1 cellular context compared by ENCODE assay signal in genomic region chr4:169768385-169768784, GRCh38.
TF ChIP-seq lines count a peak whose summit lies in the region.

No MANE protein-coding gene starts in this region.

TF ChIP-seq in K562, 482 proteins besides CTCF, POLR2A, EP300 and RAD21:
- TF ChIP-seq ZNF583 (CRISPR knock-in tag; IDR thresholded peaks at IDR 0.05), result no peak
- no peak for TF ChIP-seq MTA2 (IDR thresholded peaks at IDR 0.05; ENCODE audit: low read depth)
- TF ChIP-seq, protein P1, sequence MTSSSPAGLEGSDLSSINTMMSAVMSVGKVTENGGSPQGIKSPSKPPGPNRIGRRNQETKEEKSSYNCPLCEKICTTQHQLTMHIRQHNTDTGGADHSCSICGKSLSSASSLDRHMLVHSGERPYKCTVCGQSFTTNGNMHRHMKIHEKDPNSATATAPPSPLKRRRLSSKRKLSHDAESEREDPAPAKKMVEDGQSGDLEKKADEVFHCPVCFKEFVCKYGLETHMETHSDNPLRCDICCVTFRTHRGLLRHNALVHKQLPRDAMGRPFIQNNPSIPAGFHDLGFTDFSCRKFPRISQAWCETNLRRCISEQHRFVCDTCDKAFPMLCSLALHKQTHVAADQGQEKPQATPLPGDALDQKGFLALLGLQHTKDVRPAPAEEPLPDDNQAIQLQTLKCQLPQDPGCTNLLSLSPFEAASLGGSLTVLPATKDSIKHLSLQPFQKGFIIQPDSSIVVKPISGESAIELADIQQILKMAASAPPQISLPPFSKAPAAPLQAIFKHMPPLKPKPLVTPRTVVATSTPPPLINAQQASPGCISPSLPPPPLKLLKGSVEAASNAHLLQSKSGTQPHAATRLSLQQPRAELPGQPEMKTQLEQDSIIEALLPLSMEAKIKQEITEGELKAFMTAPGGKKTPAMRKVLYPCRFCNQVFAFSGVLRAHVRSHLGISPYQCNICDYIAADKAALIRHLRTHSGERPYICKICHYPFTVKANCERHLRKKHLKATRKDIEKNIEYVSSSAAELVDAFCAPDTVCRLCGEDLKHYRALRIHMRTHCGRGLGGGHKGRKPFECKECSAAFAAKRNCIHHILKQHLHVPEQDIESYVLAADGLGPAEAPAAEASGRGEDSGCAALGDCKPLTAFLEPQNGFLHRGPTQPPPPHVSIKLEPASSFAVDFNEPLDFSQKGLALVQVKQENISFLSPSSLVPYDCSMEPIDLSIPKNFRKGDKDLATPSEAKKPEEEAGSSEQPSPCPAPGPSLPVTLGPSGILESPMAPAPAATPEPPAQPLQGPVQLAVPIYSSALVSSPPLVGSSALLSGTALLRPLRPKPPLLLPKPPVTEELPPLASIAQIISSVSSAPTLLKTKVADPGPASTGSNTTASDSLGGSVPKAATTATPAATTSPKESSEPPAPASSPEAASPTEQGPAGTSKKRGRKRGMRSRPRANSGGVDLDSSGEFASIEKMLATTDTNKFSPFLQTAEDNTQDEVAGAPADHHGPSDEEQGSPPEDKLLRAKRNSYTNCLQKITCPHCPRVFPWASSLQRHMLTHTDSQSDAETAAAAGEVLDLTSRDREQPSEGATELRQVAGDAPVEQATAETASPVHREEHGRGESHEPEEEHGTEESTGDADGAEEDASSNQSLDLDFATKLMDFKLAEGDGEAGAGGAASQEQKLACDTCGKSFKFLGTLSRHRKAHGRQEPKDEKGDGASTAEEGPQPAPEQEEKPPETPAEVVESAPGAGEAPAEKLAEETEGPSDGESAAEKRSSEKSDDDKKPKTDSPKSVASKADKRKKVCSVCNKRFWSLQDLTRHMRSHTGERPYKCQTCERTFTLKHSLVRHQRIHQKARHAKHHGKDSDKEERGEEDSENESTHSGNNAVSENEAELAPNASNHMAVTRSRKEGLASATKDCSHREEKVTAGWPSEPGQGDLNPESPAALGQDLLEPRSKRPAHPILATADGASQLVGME (CRISPR knock-in tag; IDR thresholded peaks at IDR 0.05), result no peak
- TF ChIP-seq ZHX1 (conservative IDR thresholded peaks at IDR 0.05; ENCODE audit: low read length), result no peak
- no peak for TF ChIP-seq POLR2B (IDR thresholded peaks at IDR 0.05; ENCODE audit: low read depth, partially characterized antibody)
- TF ChIP-seq RFX1 (IDR thresholded peaks at IDR 0.05), result no peak
- TF ChIP-seq ZNF316 (IDR thresholded peaks at IDR 0.05), result peak; percentile 52; the same call in 1 of the 2 replicates
- no peak for TF ChIP-seq ZNF717 (CRISPR knock-in tag; IDR thresholded peaks at IDR 0.05)
- TF ChIP-seq MCM3 (IDR thresholded peaks at IDR 0.05), result no peak
- TF ChIP-seq XRCC5 (IDR thresholded peaks at IDR 0.05; ENCODE audit: low read depth, low read length), result no peak
- TF ChIP-seq, protein P2, sequence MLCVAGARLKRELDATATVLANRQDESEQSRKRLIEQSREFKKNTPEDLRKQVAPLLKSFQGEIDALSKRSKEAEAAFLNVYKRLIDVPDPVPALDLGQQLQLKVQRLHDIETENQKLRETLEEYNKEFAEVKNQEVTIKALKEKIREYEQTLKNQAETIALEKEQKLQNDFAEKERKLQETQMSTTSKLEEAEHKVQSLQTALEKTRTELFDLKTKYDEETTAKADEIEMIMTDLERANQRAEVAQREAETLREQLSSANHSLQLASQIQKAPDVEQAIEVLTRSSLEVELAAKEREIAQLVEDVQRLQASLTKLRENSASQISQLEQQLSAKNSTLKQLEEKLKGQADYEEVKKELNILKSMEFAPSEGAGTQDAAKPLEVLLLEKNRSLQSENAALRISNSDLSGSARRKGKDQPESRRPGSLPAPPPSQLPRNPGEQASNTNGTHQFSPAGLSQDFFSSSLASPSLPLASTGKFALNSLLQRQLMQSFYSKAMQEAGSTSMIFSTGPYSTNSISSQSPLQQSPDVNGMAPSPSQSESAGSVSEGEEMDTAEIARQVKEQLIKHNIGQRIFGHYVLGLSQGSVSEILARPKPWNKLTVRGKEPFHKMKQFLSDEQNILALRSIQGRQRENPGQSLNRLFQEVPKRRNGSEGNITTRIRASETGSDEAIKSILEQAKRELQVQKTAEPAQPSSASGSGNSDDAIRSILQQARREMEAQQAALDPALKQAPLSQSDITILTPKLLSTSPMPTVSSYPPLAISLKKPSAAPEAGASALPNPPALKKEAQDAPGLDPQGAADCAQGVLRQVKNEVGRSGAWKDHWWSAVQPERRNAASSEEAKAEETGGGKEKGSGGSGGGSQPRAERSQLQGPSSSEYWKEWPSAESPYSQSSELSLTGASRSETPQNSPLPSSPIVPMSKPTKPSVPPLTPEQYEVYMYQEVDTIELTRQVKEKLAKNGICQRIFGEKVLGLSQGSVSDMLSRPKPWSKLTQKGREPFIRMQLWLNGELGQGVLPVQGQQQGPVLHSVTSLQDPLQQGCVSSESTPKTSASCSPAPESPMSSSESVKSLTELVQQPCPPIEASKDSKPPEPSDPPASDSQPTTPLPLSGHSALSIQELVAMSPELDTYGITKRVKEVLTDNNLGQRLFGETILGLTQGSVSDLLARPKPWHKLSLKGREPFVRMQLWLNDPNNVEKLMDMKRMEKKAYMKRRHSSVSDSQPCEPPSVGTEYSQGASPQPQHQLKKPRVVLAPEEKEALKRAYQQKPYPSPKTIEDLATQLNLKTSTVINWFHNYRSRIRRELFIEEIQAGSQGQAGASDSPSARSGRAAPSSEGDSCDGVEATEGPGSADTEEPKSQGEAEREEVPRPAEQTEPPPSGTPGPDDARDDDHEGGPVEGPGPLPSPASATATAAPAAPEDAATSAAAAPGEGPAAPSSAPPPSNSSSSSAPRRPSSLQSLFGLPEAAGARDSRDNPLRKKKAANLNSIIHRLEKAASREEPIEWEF (CRISPR knock-in tag; IDR thresholded peaks at IDR 0.05), result no peak
- peak; percentile 69 for TF ChIP-seq MAFG (tag; conservative IDR thresholded peaks at IDR 0.05)
- no peak for TF ChIP-seq ZNF592 (IDR thresholded peaks at IDR 0.05)
- no peak for TF ChIP-seq EGR1 (conservative IDR thresholded peaks at IDR 0.05)
- peak; percentile 36; the same call in 1 of the 2 replicates for TF ChIP-seq NFE2 (IDR thresholded peaks at IDR 0.05; ENCODE audit: low read depth)
- no peak for TF ChIP-seq CCAR2 (IDR thresholded peaks at IDR 0.05; ENCODE audit: low read depth, low read length)
TF ChIP-seq in K562: peak in this region for 3.
